In the genomic region with DNA sequence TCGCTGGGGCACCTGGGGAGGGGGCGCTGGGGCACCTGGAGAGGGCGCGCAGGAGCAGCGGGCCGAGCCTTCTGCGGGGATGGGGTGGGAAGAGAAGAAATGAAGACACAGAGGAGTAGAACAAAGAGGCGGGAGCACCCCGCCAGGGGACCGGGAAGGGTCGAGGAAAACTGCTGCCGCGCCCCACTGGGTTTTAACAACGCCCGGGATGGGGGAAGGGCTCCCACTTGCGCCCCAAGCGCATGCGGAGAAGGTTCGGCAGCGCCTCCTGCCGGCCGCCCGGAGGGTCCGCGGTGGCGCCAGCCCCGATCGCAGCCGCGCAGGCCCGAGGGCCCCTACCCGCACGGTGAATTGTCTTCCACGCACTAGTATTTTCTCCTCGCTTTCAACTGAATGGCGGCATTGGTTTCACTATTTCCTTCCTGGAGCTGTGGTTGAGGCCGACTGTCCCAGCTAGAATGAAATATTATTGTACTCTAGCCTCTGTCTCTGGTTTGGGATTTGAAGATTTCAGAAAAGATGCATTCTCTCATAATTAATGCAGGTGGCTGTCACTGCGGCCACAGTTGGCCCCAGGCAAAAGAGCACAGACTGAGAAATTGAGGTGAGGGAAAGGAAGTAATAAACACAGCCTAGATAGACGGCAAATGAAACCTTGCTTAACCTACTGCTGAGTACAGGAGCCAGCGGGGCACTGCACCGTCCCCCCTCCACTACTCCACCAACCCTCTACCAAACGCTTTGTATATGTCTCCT, we compare ENCODE assay signal across 8 cellular contexts. TPM values are rescaled to one million over a fixed set of nuclear protein-coding genes. Genes with fewer than 3 reads are reported as not detected.
DNase-seq lines count a peak whose midpoint lies in the region; ATAC-seq and TF ChIP-seq lines count a peak whose summit lies in the region.

No MANE protein-coding gene starts in this region.

- DNase-seq in AG08396 (ENCODE audit: low spot score) (peak; percentile 93), SKM-1 treated with dmso at 0.1 percent for 144 hours (lab: John Stamatoyannopoulos, UW; ENCODE audit: unreplicated experiment) (peak; percentile 48), amniotic epithelial cell (ENCODE audit: low read depth) (peak; percentile 40), right atrium auricular region (ENCODE audit: low spot score) (peak; percentile 78), pulmonary artery endothelial cell (ENCODE audit: low read depth, low spot score) (peak; percentile 10)

- H3K4me1 ChIP-seq in right atrium auricular region (peaks cover 0 to 52% of the 10 kb centered on the region in 2 donors), urinary bladder (ENCODE audit: insufficient read depth) (no peaks in the 10 kb centered on the region)

- peak; percentile 95 to 98 for TF ChIP-seq CTCF in right atrium auricular region (IDR thresholded peaks at IDR 0.05)

- H3K4me3 ChIP-seq in right atrium auricular region, result peak overlapping the region; percentile 51 to 64
- H3K4me3 ChIP-seq in urinary bladder (ENCODE audit: low read depth, low read length), result peak overlapping the region; percentile 64

- ATAC-seq in GM19023 (IDR thresholded peaks at IDR 0.05; ENCODE audit: unreplicated experiment) (peak; percentile 93), HG03378 (IDR thresholded peaks at IDR 0.05; ENCODE audit: unreplicated experiment) (peak; percentile 70)

- WGBS in urinary bladder, result 7% methylated on average over 42 of the region's 42 CpGs

- H3K27ac ChIP-seq in right atrium auricular region, result peak overlapping the region; percentile 67 to 80
- no peak overlapping the region for H3K27ac ChIP-seq in urinary bladder (ENCODE audit: low read depth)

- H3K9me3 ChIP-seq in right atrium auricular region, result no peaks in the 10 kb centered on the region

- H3K36me3 ChIP-seq in right atrium auricular region (no peaks in the 10 kb centered on the region), urinary bladder (ENCODE audit: insufficient read depth) (no peaks in the 10 kb centered on the region)

- no peaks in the 10 kb centered on the region for H3K27me3 ChIP-seq in right atrium auricular region

RNA-seq across cellular contexts. Expression of a gene that starts 57.3 kb away (rescaled TPM):
- not detected for total RNA-seq in right atrium auricular region
- total RNA-seq in pulmonary artery endothelial cell, result not detected in 2 replicates
- total RNA-seq in urinary bladder, result 3.2 TPM
- polyA plus RNA-seq in urinary bladder, result 0.76 TPM

Comparison
In these comparisons a context has a peak if more than half of its experiments do, and no peak if none do; other contexts are left out.
1. DNase-seq: peak in every context shown above with its lines; median percentile 93 in AG08396; 78 in right atrium auricular region; 48 in SKM-1 treated with dmso at 0.1 percent for 144 hours; 40 in amniotic epithelial cell; 10 in pulmonary artery endothelial cell.